In the genomic region with DNA sequence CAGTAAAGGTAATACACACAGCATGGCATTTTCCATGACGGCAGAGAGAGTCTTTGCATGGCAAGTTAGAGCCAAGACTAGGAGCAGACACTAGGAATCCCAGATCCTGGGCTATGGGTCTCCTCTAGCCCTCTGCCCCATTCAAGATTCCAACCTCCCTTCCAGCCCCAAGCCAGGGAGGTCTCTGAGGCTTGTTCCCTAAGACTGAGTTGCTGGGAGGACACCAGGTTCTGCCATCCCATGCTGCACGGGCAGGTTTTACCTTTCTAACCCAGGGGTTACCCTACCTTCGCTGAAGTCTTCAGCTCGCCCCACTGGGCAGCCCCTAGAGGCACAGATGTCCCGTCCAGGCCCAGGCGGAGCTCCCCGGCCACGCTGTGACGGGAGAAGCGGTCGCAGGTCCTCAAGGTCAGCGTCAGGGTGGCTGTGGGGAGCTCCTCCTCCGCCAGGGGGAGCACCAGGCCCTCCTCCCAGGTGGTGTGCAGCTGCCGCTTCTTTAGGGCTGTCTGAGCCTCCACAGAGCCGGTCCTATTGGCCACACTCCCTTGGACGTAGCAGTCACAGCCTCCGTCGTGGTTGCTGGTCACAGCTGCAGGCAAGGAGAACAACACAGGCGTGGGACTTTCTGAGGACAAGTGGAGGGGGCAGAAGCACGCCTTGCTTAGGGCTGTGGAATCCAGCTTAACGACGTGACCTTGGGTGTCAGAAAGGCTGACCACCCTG, we compare ENCODE assay signal across 8 cellular contexts. TPM values are rescaled to one million over a fixed set of nuclear protein-coding genes. Genes with fewer than 3 reads are reported as not detected.
DNase-seq lines count a peak whose midpoint lies in the region; ATAC-seq and TF ChIP-seq lines count a peak whose summit lies in the region.

No MANE protein-coding gene starts in this region.

- H3K4me3 ChIP-seq in GM06990 (replicated peaks; ENCODE audit: low read depth, low read length) (no peak overlapping the region), SU-DHL-6 (ENCODE audit: insufficient read depth, low read length, poor library complexity, severe bottlenecking) (no peak overlapping the region), esophagus muscularis mucosa (no peak overlapping the region), parathyroid adenoma (ENCODE audit: low read depth, low read length) (no peak overlapping the region)

- ATAC-seq in HG03159 (IDR thresholded peaks at IDR 0.05; ENCODE audit: unreplicated experiment), result peak; percentile 57
- ATAC-seq in GM21447 (IDR thresholded peaks at IDR 0.05; ENCODE audit: unreplicated experiment), result no peak
- ATAC-seq in GM19023 (IDR thresholded peaks at IDR 0.05; ENCODE audit: unreplicated experiment), result no peak
- ATAC-seq in GM21786 (IDR thresholded peaks at IDR 0.05; ENCODE audit: unreplicated experiment), result no peak

- intact Hi-C loops in esophagus muscularis mucosa (cut with DNase I), result no loop called here

- H3K9ac ChIP-seq in SU-DHL-6 (ENCODE audit: low read length) (no peak overlapping the region), parathyroid adenoma (no peak overlapping the region)

- H3K27me3 ChIP-seq in GM06990 (replicated peaks; ENCODE audit: control insufficient read depth, insufficient read depth, low read length), result peaks cover 3% of the 10 kb centered on the region
- H3K27me3 ChIP-seq in SU-DHL-6 (ENCODE audit: low read length), result no peaks in the 10 kb centered on the region
- H3K27me3 ChIP-seq in esophagus muscularis mucosa, result peaks cover 0 to 12% (median 0%) of the 10 kb centered on the region in 4 donors
- no peaks in the 10 kb centered on the region for H3K27me3 ChIP-seq in parathyroid adenoma (ENCODE audit: control insufficient read depth, insufficient read depth, low read length)

- H3K9me2 ChIP-seq in SU-DHL-6 (replicated peaks; ENCODE audit: insufficient read depth, low read length), result no peaks in the 10 kb centered on the region

- H3K9me3 ChIP-seq in SU-DHL-6 (ENCODE audit: insufficient read depth, low read length) (no peaks in the 10 kb centered on the region), esophagus muscularis mucosa (no peaks in the 10 kb centered on the region), parathyroid adenoma (ENCODE audit: control insufficient read depth, low read length) (no peaks in the 10 kb centered on the region)

- WGBS in esophagus muscularis mucosa, result 68% methylated on average over 20 of the region's 22 CpGs

- H2AFZ ChIP-seq in SU-DHL-6 (ENCODE audit: low read depth, low read length, severe bottlenecking), result no peak overlapping the region
- no peak overlapping the region for H2AFZ ChIP-seq in parathyroid adenoma

- H3K27ac ChIP-seq in SU-DHL-6 (ENCODE audit: low read depth, low read length) (no peak overlapping the region), esophagus muscularis mucosa (replicated peaks in 1 of 4) (no peak overlapping the region), parathyroid adenoma (no peak overlapping the region)

- H3K36me3 ChIP-seq in GM06990 (ENCODE audit: control insufficient read depth, insufficient read depth, low read length), result no peaks in the 10 kb centered on the region
- H3K36me3 ChIP-seq in SU-DHL-6 (ENCODE audit: low read length), result no peaks in the 10 kb centered on the region
- no peaks in the 10 kb centered on the region for H3K36me3 ChIP-seq in esophagus muscularis mucosa
- H3K36me3 ChIP-seq in parathyroid adenoma (ENCODE audit: control insufficient read depth, insufficient read depth, low read length), result no peaks in the 10 kb centered on the region

- no peak for TF ChIP-seq POLR2A in esophagus muscularis mucosa (IDR thresholded peaks at IDR 0.05; ENCODE audit: low read depth)

- no peaks in the 10 kb centered on the region for H3K79me2 ChIP-seq in SU-DHL-6 (ENCODE audit: insufficient read depth, low read length)
- H3K79me2 ChIP-seq in parathyroid adenoma, result no peaks in the 10 kb centered on the region

- H3K4me2 ChIP-seq in SU-DHL-6 (ENCODE audit: low read depth, low read length, poor library complexity, severe bottlenecking) (no peak overlapping the region), parathyroid adenoma (ENCODE audit: low read length) (no peak overlapping the region)

- no peaks in the 10 kb centered on the region for H4K20me1 ChIP-seq in SU-DHL-6 (ENCODE audit: low read depth, low read length)

- DNase-seq in GM06990 (ENCODE audit: extremely low read depth, insufficient read length), result peak; percentile 51
- no peak for DNase-seq in esophagus muscularis mucosa (ENCODE audit: extremely low spot score)

- peaks cover 0 to 5% (median 0%) of the 10 kb centered on the region in 4 donors for H3K4me1 ChIP-seq in esophagus muscularis mucosa
- no peaks in the 10 kb centered on the region for H3K4me1 ChIP-seq in parathyroid adenoma

- TF ChIP-seq EP300 in esophagus muscularis mucosa (IDR thresholded peaks at IDR 0.05), result no peak

- no peaks in the 10 kb centered on the region for H3F3A ChIP-seq in SU-DHL-6 (ENCODE audit: insufficient read depth)

- peak; percentile 89 for TF ChIP-seq CTCF in GM06990 (IDR thresholded peaks at IDR 0.05; ENCODE audit: insufficient read depth, low read length, poor library complexity, severe bottlenecking)
- TF ChIP-seq CTCF in SU-DHL-6 (IDR thresholded peaks at IDR 0.05; ENCODE audit: insufficient read depth, low read length, poor library complexity, severe bottlenecking), result peak; percentile 39
- TF ChIP-seq CTCF in esophagus muscularis mucosa (IDR thresholded peaks at IDR 0.05), result peak; percentile 23 to 57 (median 38)
- TF ChIP-seq CTCF in parathyroid adenoma (IDR thresholded peaks at IDR 0.05), result peak; percentile 38

RNA-seq across cellular contexts. Expression of a gene that starts 33.8 kb away (rescaled TPM):
- under 1 TPM in 3 of 4 donors, not detected in 1; 0.23 to 0.83 (median 0.42) TPM for total RNA-seq in esophagus muscularis mucosa

Comparison
In these comparisons a context has a peak if more than half of its experiments do, and no peak if none do; other contexts are left out.
1. CTCF ChIP-seq: peak in every context shown above with its lines; median percentile 89 in GM06990; 39 in SU-DHL-6; 38 in esophagus muscularis mucosa; 38 in parathyroid adenoma.